Comparison of ENCODE assay signal across 8 cellular contexts in genomic region chr17:82917656-82918345, GRCh38.
DNase-seq lines count a peak whose midpoint lies in the region; ATAC-seq, FAIRE-seq and TF ChIP-seq lines count a peak whose summit lies in the region.

No MANE protein-coding gene starts in this region.

- TF ChIP-seq CTCF in WERI-Rb-1 (IDR thresholded peaks at IDR 0.05; ENCODE audit: low read depth, low read length) (peak; percentile 68), fibroblast of pulmonary artery (IDR thresholded peaks at IDR 0.05; ENCODE audit: low read length, missing control alignments) (peak; percentile 31), thoracic aorta (IDR thresholded peaks at IDR 0.05) (peak; percentile 23)

- H3K4me1 ChIP-seq in thoracic aorta (ENCODE audit: control insufficient read depth in 1 of 2, low read depth in 2 of 2), result no peaks in the 10 kb centered on the region

- TF ChIP-seq POLR2A in GM12892 (IDR thresholded peaks at IDR 0.05; ENCODE audit: low read depth, low read length), result no peak

- H3K27ac ChIP-seq in WERI-Rb-1 (no peak overlapping the region), thoracic aorta (no peak overlapping the region)

- DNase-seq in activated CD4-positive, alpha-beta T cell treated with anti-CD3 and anti-CD28 coated beads for 24 hours (ENCODE audit: low read depth in 2 of 2), result peak; percentile 8 to 11
- no peak for DNase-seq in activated CD4-positive, alpha-beta T cell treated with anti-CD3 and anti-CD28 coated beads for 1 hour
- DNase-seq in WERI-Rb-1 (peak; percentile 56), fibroblast of pulmonary artery (ENCODE audit: low read depth) (peak; percentile 26), thoracic aorta (ENCODE audit: low spot score) (no peak), GM12892 (ENCODE audit: insufficient read length) (no peak), NCI-H510A treated with DMSO at 0.1 percent for 48 hours (lab: John Stamatoyannopoulos, UW) (no peak)

- no peaks in the 10 kb centered on the region for H3K9me3 ChIP-seq in WERI-Rb-1 (ENCODE audit: severe bottlenecking)
- no peaks in the 10 kb centered on the region for H3K9me3 ChIP-seq in thoracic aorta

- no peak for ATAC-seq in thoracic aorta (ENCODE audit: insufficient number of reproducible peaks, low FRiP score, low read depth)
- no peak for ATAC-seq in GM18502 (IDR thresholded peaks at IDR 0.05; ENCODE audit: poor library complexity, unreplicated experiment)

- no peaks in the 10 kb centered on the region for H3K27me3 ChIP-seq in WERI-Rb-1 (ENCODE audit: insufficient read depth, low read depth, severe bottlenecking)
- H3K27me3 ChIP-seq in thoracic aorta (replicated peaks; ENCODE audit: insufficient read depth), result no peaks in the 10 kb centered on the region

- no peak for FAIRE-seq in GM12892 (lab: Jason Lieb, UNC)

- H3K36me3 ChIP-seq in WERI-Rb-1 (peaks cover 72% of the 10 kb centered on the region), thoracic aorta (no peaks in the 10 kb centered on the region)

- H3K4me3 ChIP-seq in WERI-Rb-1 (ENCODE audit: low read depth, low read length) (no peak overlapping the region), fibroblast of pulmonary artery (replicated peaks; ENCODE audit: low read depth, low read length) (no peak overlapping the region), thoracic aorta (no peak overlapping the region)

Comparison
In these comparisons a context has a peak if more than half of its experiments do, and no peak if none do; other contexts are left out.
1. DNase-seq: peak in activated CD4-positive, alpha-beta T cell treated with anti-CD3 and anti-CD28 coated beads for 24 hours (2 of 2), WERI-Rb-1 (single experiment) and fibroblast of pulmonary artery (single experiment); none in activated CD4-positive, alpha-beta T cell treated with anti-CD3 and anti-CD28 coated beads for 1 hour (single experiment), thoracic aorta (single experiment), GM12892 (single experiment) and NCI-H510A treated with DMSO at 0.1 percent for 48 hours (single experiment).
2. Peak in every context shown above with its lines, with median percentiles within 50 percentile points of each other: CTCF ChIP-seq.